Comparison of ENCODE assay signal across 1 cellular context in the genomic region with DNA sequence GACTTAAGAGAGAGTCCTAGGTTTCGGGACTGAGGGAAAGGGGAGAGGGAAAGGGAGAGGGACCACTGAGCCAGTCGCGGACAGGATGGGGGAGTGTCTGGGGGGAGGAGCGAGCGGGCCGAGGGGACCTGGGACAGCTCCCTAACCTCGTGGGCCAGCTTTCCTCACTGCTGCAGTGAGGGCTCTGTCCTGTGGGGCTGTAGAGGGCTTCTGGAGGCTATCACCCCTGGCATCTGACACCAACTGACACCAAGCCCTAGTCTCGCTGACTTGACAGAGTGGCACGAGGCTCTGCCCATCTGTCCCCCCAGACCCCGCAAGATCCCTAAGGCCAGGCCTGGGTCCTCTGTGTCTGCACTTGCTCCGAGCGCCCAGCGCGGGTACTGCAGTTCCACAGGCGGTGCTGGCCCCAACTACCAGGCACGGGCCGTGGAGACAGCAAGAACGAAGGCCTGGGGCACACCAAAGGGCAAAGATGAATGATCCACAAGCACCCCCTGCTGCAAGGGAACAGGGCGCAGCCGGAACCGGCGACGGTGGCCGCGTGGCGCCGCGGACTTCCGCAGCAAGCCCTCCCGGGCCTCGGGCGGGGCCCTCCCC.
A peak's percentile ranks its signal among the peaks of the same experiment; 100 is the strongest.
TF ChIP-seq lines count a peak whose summit lies in the region.

No MANE protein-coding gene starts in this region.

TF ChIP-seq in K562, 482 proteins besides CTCF, POLR2A, EP300 and RAD21 (continued from another document and continues in another):
- TF ChIP-seq, protein P1, sequence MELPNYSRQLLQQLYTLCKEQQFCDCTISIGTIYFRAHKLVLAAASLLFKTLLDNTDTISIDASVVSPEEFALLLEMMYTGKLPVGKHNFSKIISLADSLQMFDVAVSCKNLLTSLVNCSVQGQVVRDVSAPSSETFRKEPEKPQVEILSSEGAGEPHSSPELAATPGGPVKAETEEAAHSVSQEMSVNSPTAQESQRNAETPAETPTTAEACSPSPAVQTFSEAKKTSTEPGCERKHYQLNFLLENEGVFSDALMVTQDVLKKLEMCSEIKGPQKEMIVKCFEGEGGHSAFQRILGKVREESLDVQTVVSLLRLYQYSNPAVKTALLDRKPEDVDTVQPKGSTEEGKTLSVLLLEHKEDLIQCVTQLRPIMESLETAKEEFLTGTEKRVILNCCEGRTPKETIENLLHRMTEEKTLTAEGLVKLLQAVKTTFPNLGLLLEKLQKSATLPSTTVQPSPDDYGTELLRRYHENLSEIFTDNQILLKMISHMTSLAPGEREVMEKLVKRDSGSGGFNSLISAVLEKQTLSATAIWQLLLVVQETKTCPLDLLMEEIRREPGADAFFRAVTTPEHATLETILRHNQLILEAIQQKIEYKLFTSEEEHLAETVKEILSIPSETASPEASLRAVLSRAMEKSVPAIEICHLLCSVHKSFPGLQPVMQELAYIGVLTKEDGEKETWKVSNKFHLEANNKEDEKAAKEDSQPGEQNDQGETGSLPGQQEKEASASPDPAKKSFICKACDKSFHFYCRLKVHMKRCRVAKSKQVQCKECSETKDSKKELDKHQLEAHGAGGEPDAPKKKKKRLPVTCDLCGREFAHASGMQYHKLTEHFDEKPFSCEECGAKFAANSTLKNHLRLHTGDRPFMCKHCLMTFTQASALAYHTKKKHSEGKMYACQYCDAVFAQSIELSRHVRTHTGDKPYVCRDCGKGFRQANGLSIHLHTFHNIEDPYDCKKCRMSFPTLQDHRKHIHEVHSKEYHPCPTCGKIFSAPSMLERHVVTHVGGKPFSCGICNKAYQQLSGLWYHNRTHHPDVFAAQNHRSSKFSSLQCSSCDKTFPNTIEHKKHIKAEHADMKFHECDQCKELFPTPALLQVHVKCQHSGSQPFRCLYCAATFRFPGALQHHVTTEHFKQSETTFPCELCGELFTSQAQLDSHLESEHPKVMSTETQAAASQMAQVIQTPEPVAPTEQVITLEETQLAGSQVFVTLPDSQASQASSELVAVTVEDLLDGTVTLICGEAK (IDR thresholded peaks at IDR 0.05) = 0 out of 2 replicates have a peak, but pooled peaks have one; percentile 30
- TF ChIP-seq, protein P1 (CRISPR knock-in tag; IDR thresholded peaks at IDR 0.05) = no peak
- no peak for TF ChIP-seq NR2F6 (CRISPR knock-in tag; IDR thresholded peaks at IDR 0.05)
- TF ChIP-seq, protein P2, sequence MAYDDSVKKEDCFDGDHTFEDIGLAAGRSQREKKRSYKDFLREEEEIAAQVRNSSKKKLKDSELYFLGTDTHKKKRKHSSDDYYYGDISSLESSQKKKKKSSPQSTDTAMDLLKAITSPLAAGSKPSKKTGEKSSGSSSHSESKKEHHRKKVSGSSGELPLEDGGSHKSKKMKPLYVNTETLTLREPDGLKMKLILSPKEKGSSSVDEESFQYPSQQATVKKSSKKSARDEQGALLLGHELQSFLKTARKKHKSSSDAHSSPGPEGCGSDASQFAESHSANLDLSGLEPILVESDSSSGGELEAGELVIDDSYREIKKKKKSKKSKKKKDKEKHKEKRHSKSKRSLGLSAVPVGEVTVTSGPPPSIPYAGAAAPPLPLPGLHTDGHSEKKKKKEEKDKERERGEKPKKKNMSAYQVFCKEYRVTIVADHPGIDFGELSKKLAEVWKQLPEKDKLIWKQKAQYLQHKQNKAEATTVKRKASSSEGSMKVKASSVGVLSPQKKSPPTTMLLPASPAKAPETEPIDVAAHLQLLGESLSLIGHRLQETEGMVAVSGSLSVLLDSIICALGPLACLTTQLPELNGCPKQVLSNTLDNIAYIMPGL (CRISPR knock-in tag; IDR thresholded peaks at IDR 0.05) = 0 out of 2 replicates have a peak, but pooled peaks have one; percentile 54
- no peak for TF ChIP-seq OTX1 (CRISPR knock-in tag; IDR thresholded peaks at IDR 0.05)
- TF ChIP-seq CHD4 (IDR thresholded peaks at IDR 0.05; ENCODE audit: insufficient read depth, insufficient replicate concordance, low read depth, low read length, poor library complexity, severe bottlenecking) = no peak
- peak; percentile 54; the same call in 1 of the 2 replicates for TF ChIP-seq HDAC2 (IDR thresholded peaks at IDR 0.05)
- TF ChIP-seq, protein P3, sequence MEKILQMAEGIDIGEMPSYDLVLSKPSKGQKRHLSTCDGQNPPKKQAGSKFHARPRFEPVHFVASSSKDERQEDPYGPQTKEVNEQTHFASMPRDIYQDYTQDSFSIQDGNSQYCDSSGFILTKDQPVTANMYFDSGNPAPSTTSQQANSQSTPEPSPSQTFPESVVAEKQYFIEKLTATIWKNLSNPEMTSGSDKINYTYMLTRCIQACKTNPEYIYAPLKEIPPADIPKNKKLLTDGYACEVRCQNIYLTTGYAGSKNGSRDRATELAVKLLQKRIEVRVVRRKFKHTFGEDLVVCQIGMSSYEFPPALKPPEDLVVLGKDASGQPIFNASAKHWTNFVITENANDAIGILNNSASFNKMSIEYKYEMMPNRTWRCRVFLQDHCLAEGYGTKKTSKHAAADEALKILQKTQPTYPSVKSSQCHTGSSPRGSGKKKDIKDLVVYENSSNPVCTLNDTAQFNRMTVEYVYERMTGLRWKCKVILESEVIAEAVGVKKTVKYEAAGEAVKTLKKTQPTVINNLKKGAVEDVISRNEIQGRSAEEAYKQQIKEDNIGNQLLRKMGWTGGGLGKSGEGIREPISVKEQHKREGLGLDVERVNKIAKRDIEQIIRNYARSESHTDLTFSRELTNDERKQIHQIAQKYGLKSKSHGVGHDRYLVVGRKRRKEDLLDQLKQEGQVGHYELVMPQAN (IDR thresholded peaks at IDR 0.05; ENCODE audit: borderline replicate concordance) = peak; percentile 97
- TF ChIP-seq CBFB (CRISPR knock-in tag; IDR thresholded peaks at IDR 0.05) = 0 out of 2 replicates have a peak, but pooled peaks have one; percentile 22
- TF ChIP-seq HLTF (IDR thresholded peaks at IDR 0.05) = no peak
- no peak for TF ChIP-seq HDAC3 (IDR thresholded peaks at IDR 0.05; ENCODE audit: borderline replicate concordance, partially characterized antibody)
- TF ChIP-seq NR3C1 (CRISPR knock-in tag; IDR thresholded peaks at IDR 0.05) = 0 out of 2 replicates have a peak, but pooled peaks have one; percentile 31
- TF ChIP-seq, protein P4, sequence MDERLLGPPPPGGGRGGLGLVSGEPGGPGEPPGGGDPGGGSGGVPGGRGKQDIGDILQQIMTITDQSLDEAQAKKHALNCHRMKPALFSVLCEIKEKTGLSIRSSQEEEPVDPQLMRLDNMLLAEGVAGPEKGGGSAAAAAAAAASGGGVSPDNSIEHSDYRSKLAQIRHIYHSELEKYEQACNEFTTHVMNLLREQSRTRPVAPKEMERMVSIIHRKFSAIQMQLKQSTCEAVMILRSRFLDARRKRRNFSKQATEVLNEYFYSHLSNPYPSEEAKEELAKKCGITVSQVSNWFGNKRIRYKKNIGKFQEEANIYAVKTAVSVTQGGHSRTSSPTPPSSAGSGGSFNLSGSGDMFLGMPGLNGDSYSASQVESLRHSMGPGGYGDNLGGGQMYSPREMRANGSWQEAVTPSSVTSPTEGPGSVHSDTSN (CRISPR knock-in tag; IDR thresholded peaks at IDR 0.05; ENCODE audit: low read depth) = no peak
- TF ChIP-seq, protein P4 (tag; conservative IDR thresholded peaks at IDR 0.05; ENCODE audit: low read depth) = no peak
- peak; percentile 56 to 99; a peak in 3 of 4 replicates for TF ChIP-seq SIN3A (IDR thresholded peaks at IDR 0.05; ENCODE audit: borderline replicate concordance in 2 of 2, control insufficient read depth in 1 of 2, low read depth in 2 of 2, low read length in 2 of 2)
- TF ChIP-seq ZNF232 (CRISPR knock-in tag; IDR thresholded peaks at IDR 0.05) = 0 out of 2 replicates have a peak, but pooled peaks have one; percentile 24
- no peak for TF ChIP-seq CEBPG (CRISPR knock-in tag; IDR thresholded peaks at IDR 0.05)
- TF ChIP-seq CEBPG (tag; conservative IDR thresholded peaks at IDR 0.05 in 1 of 2, IDR thresholded peaks at IDR 0.05 in 1 of 2) = no peak
- TF ChIP-seq ZC3H11A (IDR thresholded peaks at IDR 0.05; ENCODE audit: low read depth, low read length) = no peak
- no peak for TF ChIP-seq EGR1 (conservative IDR thresholded peaks at IDR 0.05)
- TF ChIP-seq, protein P5, sequence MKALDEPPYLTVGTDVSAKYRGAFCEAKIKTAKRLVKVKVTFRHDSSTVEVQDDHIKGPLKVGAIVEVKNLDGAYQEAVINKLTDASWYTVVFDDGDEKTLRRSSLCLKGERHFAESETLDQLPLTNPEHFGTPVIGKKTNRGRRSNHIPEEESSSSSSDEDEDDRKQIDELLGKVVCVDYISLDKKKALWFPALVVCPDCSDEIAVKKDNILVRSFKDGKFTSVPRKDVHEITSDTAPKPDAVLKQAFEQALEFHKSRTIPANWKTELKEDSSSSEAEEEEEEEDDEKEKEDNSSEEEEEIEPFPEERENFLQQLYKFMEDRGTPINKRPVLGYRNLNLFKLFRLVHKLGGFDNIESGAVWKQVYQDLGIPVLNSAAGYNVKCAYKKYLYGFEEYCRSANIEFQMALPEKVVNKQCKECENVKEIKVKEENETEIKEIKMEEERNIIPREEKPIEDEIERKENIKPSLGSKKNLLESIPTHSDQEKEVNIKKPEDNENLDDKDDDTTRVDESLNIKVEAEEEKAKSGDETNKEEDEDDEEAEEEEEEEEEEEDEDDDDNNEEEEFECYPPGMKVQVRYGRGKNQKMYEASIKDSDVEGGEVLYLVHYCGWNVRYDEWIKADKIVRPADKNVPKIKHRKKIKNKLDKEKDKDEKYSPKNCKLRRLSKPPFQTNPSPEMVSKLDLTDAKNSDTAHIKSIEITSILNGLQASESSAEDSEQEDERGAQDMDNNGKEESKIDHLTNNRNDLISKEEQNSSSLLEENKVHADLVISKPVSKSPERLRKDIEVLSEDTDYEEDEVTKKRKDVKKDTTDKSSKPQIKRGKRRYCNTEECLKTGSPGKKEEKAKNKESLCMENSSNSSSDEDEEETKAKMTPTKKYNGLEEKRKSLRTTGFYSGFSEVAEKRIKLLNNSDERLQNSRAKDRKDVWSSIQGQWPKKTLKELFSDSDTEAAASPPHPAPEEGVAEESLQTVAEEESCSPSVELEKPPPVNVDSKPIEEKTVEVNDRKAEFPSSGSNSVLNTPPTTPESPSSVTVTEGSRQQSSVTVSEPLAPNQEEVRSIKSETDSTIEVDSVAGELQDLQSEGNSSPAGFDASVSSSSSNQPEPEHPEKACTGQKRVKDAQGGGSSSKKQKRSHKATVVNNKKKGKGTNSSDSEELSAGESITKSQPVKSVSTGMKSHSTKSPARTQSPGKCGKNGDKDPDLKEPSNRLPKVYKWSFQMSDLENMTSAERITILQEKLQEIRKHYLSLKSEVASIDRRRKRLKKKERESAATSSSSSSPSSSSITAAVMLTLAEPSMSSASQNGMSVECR (CRISPR knock-in tag; IDR thresholded peaks at IDR 0.05) = peak; percentile 89; the same call in 1 of the 2 replicates
- no peak for TF ChIP-seq PHTF2 (CRISPR knock-in tag; IDR thresholded peaks at IDR 0.05)
- TF ChIP-seq ZNF184 (CRISPR knock-in tag; IDR thresholded peaks at IDR 0.05) = no peak
- no peak for TF ChIP-seq NR2C2 (CRISPR knock-in tag; IDR thresholded peaks at IDR 0.05)
- TF ChIP-seq NR2C2 (tag; IDR thresholded peaks at IDR 0.05) = peak; percentile 5; the same call in 1 of the 2 replicates
- peak; percentile 69; the same call in 1 of the 2 replicates for TF ChIP-seq ZFX (CRISPR knock-in tag; IDR thresholded peaks at IDR 0.05)
- TF ChIP-seq XRCC4 (IDR thresholded peaks at IDR 0.05; ENCODE audit: extremely low read depth, insufficient read depth, insufficient read length) = no peak
- TF ChIP-seq PHF8 (IDR thresholded peaks at IDR 0.05; ENCODE audit: borderline replicate concordance, low read length) = no peak
- no peak for TF ChIP-seq SIX5 (IDR thresholded peaks at IDR 0.05; ENCODE audit: borderline replicate concordance in 1 of 2, insufficient read depth in 1 of 2, low read depth in 1 of 2, low read length in 2 of 2)
- no peak for TF ChIP-seq ZNF124 (CRISPR knock-in tag; IDR thresholded peaks at IDR 0.05)
- no peak for TF ChIP-seq GATAD2A (IDR thresholded peaks at IDR 0.05)
- TF ChIP-seq TAF9B (IDR thresholded peaks at IDR 0.05; ENCODE audit: partially characterized antibody) = no peak
- TF ChIP-seq PRMT5 (CRISPR knock-in tag; IDR thresholded peaks at IDR 0.05) = peak; percentile 23; the same call in 1 of the 2 replicates
- no peak for TF ChIP-seq PTTG1 (tag; IDR thresholded peaks at IDR 0.05; ENCODE audit: low read depth)
- no peak for TF ChIP-seq ZNF384 (IDR thresholded peaks at IDR 0.05; ENCODE audit: low read depth, low read length)
- no peak for TF ChIP-seq SREBF1 (IDR thresholded peaks at IDR 0.05; ENCODE audit: borderline replicate concordance, low read depth, low read length)
- no peak for TF ChIP-seq POU5F1 (IDR thresholded peaks at IDR 0.05; ENCODE audit: borderline replicate concordance, low read depth, low read length, partially characterized antibody)
- no peak for TF ChIP-seq MYNN (IDR thresholded peaks at IDR 0.05)
- TF ChIP-seq MYNN (CRISPR knock-in tag; IDR thresholded peaks at IDR 0.05) = no peak
- TF ChIP-seq RBM25 (IDR thresholded peaks at IDR 0.05; ENCODE audit: low read depth, low read length, severe bottlenecking) = no peak
- TF ChIP-seq BRD4 (IDR thresholded peaks at IDR 0.05) = no peak
- TF ChIP-seq ZBTB1 (CRISPR knock-in tag; IDR thresholded peaks at IDR 0.05; ENCODE audit: borderline replicate concordance, low read depth) = no peak
- TF ChIP-seq ELF4 (CRISPR knock-in tag; IDR thresholded peaks at IDR 0.05) = no peak
- TF ChIP-seq ADNP (tag; IDR thresholded peaks at IDR 0.05) = no peak
